ENCODE assay signal across 15 cellular contexts in the genomic region with DNA sequence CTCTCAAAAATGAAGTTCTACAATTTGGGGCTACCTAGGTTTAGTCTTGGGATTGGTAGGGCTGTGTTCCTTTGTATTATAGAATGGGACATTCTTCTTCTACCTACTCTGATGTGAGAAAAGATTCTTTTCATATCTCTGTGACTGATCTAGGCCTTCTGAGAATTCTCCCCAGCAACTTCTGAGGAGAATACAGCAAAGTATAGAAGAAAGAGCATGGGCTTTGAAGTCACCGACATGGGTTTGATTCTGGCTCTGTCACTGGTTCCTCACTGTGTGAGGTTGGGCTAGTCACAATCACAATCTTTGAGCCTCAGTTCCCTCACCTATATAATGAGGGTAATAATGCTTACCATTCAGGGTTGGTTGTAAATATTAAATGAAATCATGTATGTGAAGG. TPM values are rescaled to one million over a fixed set of nuclear protein-coding genes. Genes with fewer than 3 reads are reported as not detected.
DNase-seq lines count a peak whose midpoint lies in the region; ATAC-seq and TF ChIP-seq lines count a peak whose summit lies in the region.
"Had no signal": no experiment of that assay in that cellular context is flagged by ENCODE, and none has a peak within 500 bp of the region (broad histone marks: within the 10 kb centered on the region; RNA-seq: fewer than 3 reads in every experiment).

No MANE protein-coding gene starts in this region.

- TF ChIP-seq CTCF in natural killer cell (IDR thresholded peaks at IDR 0.05) = no peak
- no peak for TF ChIP-seq CTCF in uterus (IDR thresholded peaks at IDR 0.05)

- no peaks in the 10 kb centered on the region for H3K36me3 ChIP-seq in uterus

- TF ChIP-seq POLR2A in uterus (IDR thresholded peaks at IDR 0.05) = no peak

- no peaks in the 10 kb centered on the region for H3K9me3 ChIP-seq in uterus
- H3K9me3 ChIP-seq: SK-N-SH had no signal

- no peak overlapping the region for H3K4me3 ChIP-seq in uterus

- DNase-seq in natural killer cell treated with Interleukin-12 subunit alpha and Interleukin-12 subunit beta and Interleukin-15 and Interleukin-18, amount 100 ng/mL, for 72 hours (ENCODE audit: low spot score) = no peak
- DNase-seq in natural killer cell (no peak), naive B cell (no peak), uterus (no peak), AG08396 (ENCODE audit: low spot score) (no peak)
- DNase-seq: activated CD4-positive, alpha-beta T cell treated with anti-CD3 and anti-CD28 coated beads for 4 hours; cortex of kidney; GF-D8; SK-N-SH; stimulated activated CD4-positive, alpha-beta T cell treated with anti-CD3 and anti-CD28 coated beads, Interleukin-2, amount 100 ng/mL, for 48 hours had no signal

- no peak overlapping the region for H3K4me3 Mint-ChIP-seq in natural killer cell treated with Interleukin-12 subunit alpha and Interleukin-12 subunit beta and Interleukin-15 and Interleukin-18, amount 100 ng/mL, for 72 hours
- H3K4me3 Mint-ChIP-seq in natural killer cell (no peak overlapping the region), naive B cell (peak overlapping the region in 1 of 8 donors; percentile 66)
- H3K4me3 Mint-ChIP-seq in activated T-helper 17 cell treated with anti-CD3 and anti-CD28 coated beads, Interleukin-2, amount 50 U/mL, for 72 hours = peak overlapping the region; percentile 15
- H3K4me3 Mint-ChIP-seq: CD14-positive monocyte had no signal

- peaks cover 39 to 42% of the 10 kb centered on the region in 2 donors for H3K4me1 Mint-ChIP-seq in natural killer cell treated with Interleukin-12 subunit alpha and Interleukin-12 subunit beta and Interleukin-15 and Interleukin-18, amount 100 ng/mL, for 72 hours (ENCODE audit: low read depth in 2 of 2)
- H3K4me1 Mint-ChIP-seq in natural killer cell (peaks cover 25 to 33% of the 10 kb centered on the region in 2 donors), naive B cell (peaks cover 32 to 49% (median 43%) of the 10 kb centered on the region in 3 donors)
- peaks cover 39% of the 10 kb centered on the region for H3K4me1 Mint-ChIP-seq in activated T-helper 17 cell treated with anti-CD3 and anti-CD28 coated beads, Interleukin-2, amount 50 U/mL, for 72 hours

- H3K36me3 Mint-ChIP-seq in natural killer cell treated with Interleukin-12 subunit alpha and Interleukin-12 subunit beta and Interleukin-15 and Interleukin-18, amount 100 ng/mL, for 72 hours = no peaks in the 10 kb centered on the region
- no peaks in the 10 kb centered on the region for H3K36me3 Mint-ChIP-seq in natural killer cell
- peaks cover 70% of the 10 kb centered on the region for H3K36me3 Mint-ChIP-seq in activated T-helper 17 cell treated with anti-CD3 and anti-CD28 coated beads, Interleukin-2, amount 50 U/mL, for 72 hours (ENCODE audit: low read depth)
- peaks cover 0 to 3% of the 10 kb centered on the region in 2 donors for H3K36me3 Mint-ChIP-seq in naive B cell

- intact Hi-C loops in natural killer cell (cut with micrococcal nuclease) = no loop called here
- intact Hi-C loops in uterus (cut with DNase I; ENCODE audit: low total_unique reads) = no loop called here

- no peaks in the 10 kb centered on the region for H3K27me3 ChIP-seq in uterus

- H3K27ac ChIP-seq in uterus = peak overlapping the region; percentile 36 to 68

- H3K9me3 Mint-ChIP-seq in natural killer cell treated with Interleukin-12 subunit alpha and Interleukin-12 subunit beta and Interleukin-15 and Interleukin-18, amount 100 ng/mL, for 72 hours = no peaks in the 10 kb centered on the region
- no peaks in the 10 kb centered on the region for H3K9me3 Mint-ChIP-seq in natural killer cell
- no peaks in the 10 kb centered on the region for H3K9me3 Mint-ChIP-seq in activated T-helper 17 cell treated with anti-CD3 and anti-CD28 coated beads, Interleukin-2, amount 50 U/mL, for 72 hours
- no peaks in the 10 kb centered on the region for H3K9me3 Mint-ChIP-seq in naive B cell

- ATAC-seq in natural killer cell treated with Interleukin-12 subunit alpha and Interleukin-12 subunit beta and Interleukin-15 and Interleukin-18, amount 100 ng/mL, for 72 hours = no peak
- ATAC-seq in natural killer cell (no peak), naive B cell (ENCODE audit: low read depth in 2 of 2) (no peak), GM21717 (IDR thresholded peaks at IDR 0.05; ENCODE audit: unreplicated experiment) (no peak), HG02885 (IDR thresholded peaks at IDR 0.05; ENCODE audit: poor library complexity, unreplicated experiment) (no peak)
- no peak for ATAC-seq in activated T-helper 17 cell treated with anti-CD3 and anti-CD28 coated beads, Interleukin-2, amount 50 U/mL, for 72 hours (replicated peaks)

- H3K4me1 ChIP-seq in uterus = peaks cover 13 to 27% of the 10 kb centered on the region in 2 donors

- no peaks in the 10 kb centered on the region for H3K27me3 Mint-ChIP-seq in natural killer cell treated with Interleukin-12 subunit alpha and Interleukin-12 subunit beta and Interleukin-15 and Interleukin-18, amount 100 ng/mL, for 72 hours
- no peaks in the 10 kb centered on the region for H3K27me3 Mint-ChIP-seq in natural killer cell (ENCODE audit: low read depth in 2 of 2)
- no peaks in the 10 kb centered on the region for H3K27me3 Mint-ChIP-seq in activated T-helper 17 cell treated with anti-CD3 and anti-CD28 coated beads, Interleukin-2, amount 50 U/mL, for 72 hours
- H3K27me3 Mint-ChIP-seq in naive B cell = no peaks in the 10 kb centered on the region

- peak overlapping the region; percentile 43 to 48 for H3K27ac Mint-ChIP-seq in natural killer cell treated with Interleukin-12 subunit alpha and Interleukin-12 subunit beta and Interleukin-15 and Interleukin-18, amount 100 ng/mL, for 72 hours
- H3K27ac Mint-ChIP-seq in natural killer cell (peak overlapping the region in 1 of 2 donors; percentile 72), naive B cell (peak overlapping the region; percentile 0 to 75 (median 51))
- H3K27ac Mint-ChIP-seq in activated T-helper 17 cell treated with anti-CD3 and anti-CD28 coated beads, Interleukin-2, amount 50 U/mL, for 72 hours = peak overlapping the region; percentile 74
- H3K27ac Mint-ChIP-seq: CD14-positive monocyte had no signal

RNA-seq across cellular contexts. Expression of a gene that starts 5.0 kb away (rescaled TPM):
- total RNA-seq in natural killer cell treated with Interleukin-12 subunit alpha and Interleukin-12 subunit beta and Interleukin-15 and Interleukin-18, amount 100 ng/mL, for 72 hours = 10 to 100 TPM; 36.5 to 62.2 TPM
- 10 to 100 TPM; 29.3 to 34.0 (median 31.9) TPM for total RNA-seq in natural killer cell
- 10 to 100 TPM; 34.0 to 62.3 TPM for total RNA-seq in activated T-helper 17 cell treated with anti-CD3 and anti-CD28 coated beads, Interleukin-2, amount 50 U/mL, for 72 hours
- 1 to 10 TPM in 3 of 6 donors, under 1 TPM in 2, not detected in 1; 0.57 to 2.2 (median 1.1) TPM for polyA plus RNA-seq in naive B cell (ENCODE audit: low read depth in 6 of 6)
- 100 to 1,000 TPM in 1 of 4 donors, 10 to 100 TPM in 3; 10.8 to 283 (median 28.7) TPM for total RNA-seq in uterus

RNA-seq across cellular contexts. Expression of a gene that starts 10.8 kb away (rescaled TPM):
- not detected for total RNA-seq in natural killer cell treated with Interleukin-12 subunit alpha and Interleukin-12 subunit beta and Interleukin-15 and Interleukin-18, amount 100 ng/mL, for 72 hours
- not detected for total RNA-seq in natural killer cell
- not detected for total RNA-seq in activated T-helper 17 cell treated with anti-CD3 and anti-CD28 coated beads, Interleukin-2, amount 50 U/mL, for 72 hours
- not detected for polyA plus RNA-seq in naive B cell (ENCODE audit: low read depth in 6 of 6)
- not detected for total RNA-seq in uterus
- total RNA-seq: H1 had no signal
- polyA plus RNA-seq: CD14-positive monocyte, H1, SK-N-SH had no signal

RNA-seq across cellular contexts. Expression of a gene that starts 11.1 kb away (rescaled TPM):
- total RNA-seq in natural killer cell treated with Interleukin-12 subunit alpha and Interleukin-12 subunit beta and Interleukin-15 and Interleukin-18, amount 100 ng/mL, for 72 hours = 100 to 1,000 TPM in 1 of 2 donors, 10 to 100 TPM in 1; 89.7 to 106 TPM
- total RNA-seq in natural killer cell (100 to 1,000 TPM; 125 to 157 (median 126) TPM), uterus (1,000 to 10,000 TPM in 2 of 4 donors, 100 to 1,000 TPM in 2; 259 to 2,496 (median 1,289) TPM)
- total RNA-seq in activated T-helper 17 cell treated with anti-CD3 and anti-CD28 coated beads, Interleukin-2, amount 50 U/mL, for 72 hours = 100 to 1,000 TPM; 192 to 307 TPM
- polyA plus RNA-seq in naive B cell (ENCODE audit: low read depth in 6 of 6) = 100 to 1,000 TPM; 126 to 211 (median 194) TPM

RNA-seq across cellular contexts. Expression of a gene that starts 18.4 kb away (rescaled TPM):
- 100 to 1,000 TPM; 151 to 158 TPM for total RNA-seq in natural killer cell treated with Interleukin-12 subunit alpha and Interleukin-12 subunit beta and Interleukin-15 and Interleukin-18, amount 100 ng/mL, for 72 hours
- total RNA-seq in natural killer cell (10 to 100 TPM; 21.6 to 30.8 (median 23.1) TPM), uterus (10 to 100 TPM in 3 of 4 donors, 1 to 10 TPM in 1; 9.7 to 84.7 (median 24.4) TPM)
- total RNA-seq in activated T-helper 17 cell treated with anti-CD3 and anti-CD28 coated beads, Interleukin-2, amount 50 U/mL, for 72 hours = 100 to 1,000 TPM; 234 to 858 TPM
- polyA plus RNA-seq in naive B cell (ENCODE audit: low read depth in 6 of 6) = 1 to 10 TPM; 3.8 to 8.4 (median 5.9) TPM

RNA-seq across cellular contexts. Expression of a gene that starts 18.4 kb away (rescaled TPM):
- total RNA-seq in natural killer cell treated with Interleukin-12 subunit alpha and Interleukin-12 subunit beta and Interleukin-15 and Interleukin-18, amount 100 ng/mL, for 72 hours = 100 to 1,000 TPM in 1 of 2 donors, 10 to 100 TPM in 1; 71.6 to 131 TPM
- 100 to 1,000 TPM; 279 to 357 (median 312) TPM for total RNA-seq in natural killer cell
- 100 to 1,000 TPM; 134 to 223 TPM for total RNA-seq in activated T-helper 17 cell treated with anti-CD3 and anti-CD28 coated beads, Interleukin-2, amount 50 U/mL, for 72 hours
- polyA plus RNA-seq in naive B cell (ENCODE audit: low read depth in 6 of 6) = 1,000 to 10,000 TPM in 1 of 6 donors, 100 to 1,000 TPM in 5; 398 to 1,059 (median 612) TPM
- total RNA-seq in uterus = 10 to 100 TPM in 2 of 4 donors, under 1 TPM in 2; 0.59 to 19.8 (median 5.9) TPM
